22 cellular contexts compared by ENCODE assay signal in the genomic region with DNA sequence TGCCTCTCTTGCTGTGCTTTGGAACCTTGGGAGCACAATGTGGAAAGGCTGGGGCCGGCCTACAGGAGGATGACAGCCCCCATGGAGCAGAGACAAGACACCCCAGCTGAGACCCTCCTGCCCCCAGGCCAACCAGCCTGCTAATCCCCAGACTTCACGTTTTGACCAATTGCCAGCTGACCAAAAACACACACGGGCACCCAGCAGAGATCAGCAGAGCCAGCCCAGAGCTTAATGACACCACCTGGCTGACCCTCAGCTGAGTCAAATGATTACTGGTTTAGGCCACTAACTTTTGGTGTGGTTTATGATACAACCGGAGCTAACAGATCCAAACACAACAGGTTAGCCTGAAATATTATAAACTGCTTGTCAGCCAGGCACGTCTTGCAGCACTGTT.
"Had no signal": no experiment of that assay in that cellular context is flagged by ENCODE, and none has a peak within 500 bp of the region (broad histone marks: within the 10 kb centered on the region; RNA-seq: fewer than 3 reads in every experiment).

No MANE protein-coding gene starts in this region.

- H3K27me3 Mint-ChIP-seq: brain, progenitor cell of endocrine pancreas had no signal

- H3K36me3 Mint-ChIP-seq: activated naive CD8-positive, alpha-beta T cell treated with anti-CD3 and anti-CD28 coated beads for 36 hours; brain; natural killer cell treated with Interleukin-12 subunit alpha and Interleukin-12 subunit beta and Interleukin-15 and Interleukin-18, amount 100 ng/mL, for 72 hours had no signal

- DNase-seq: activated CD4-positive, alpha-beta T cell treated with anti-CD3 and anti-CD28 coated beads, Interleukin-2, amount 10 ng/mL, durations not matched to agents 7 days and 5 days; activated CD4-positive, CD25-positive, alpha-beta regulatory T cell; activated naive CD8-positive, alpha-beta T cell treated with anti-CD3 and anti-CD28 coated beads for 36 hours; amygdala; central memory CD4-positive, alpha-beta T cell; colonic mucosa; hippocampal formation; kidney; left lung; occipital lobe; stimulated activated CD4-positive, alpha-beta T cell treated with anti-CD3 and anti-CD28 coated beads, Interleukin-4, amount 100 ng/mL, for 4 hours; stimulated activated CD8-positive, alpha-beta memory T cell treated with anti-CD3 and anti-CD28 coated beads, Interleukin-4, amount 100 ng/mL, for 48 hours; stimulated activated naive CD8-positive, alpha-beta T cell treated with anti-CD3 and anti-CD28 coated beads, Interleukin-15, Interleukin-2, amounts not matched to agents 100 U/mL and 50 U/mL, for 24 hours; transverse colon had no signal

- H3K36me3 ChIP-seq: colonic mucosa, esophagus muscularis mucosa, left lung, right atrium auricular region, transverse colon had no signal

- H3K27me3 ChIP-seq: colonic mucosa, esophagus muscularis mucosa, left lung, right atrium auricular region, transverse colon had no signal

- H3K4me3 ChIP-seq: colonic mucosa, esophagus muscularis mucosa, left lung, right atrium auricular region, skin epidermis, transverse colon had no signal

- H3K4me1 ChIP-seq: colonic mucosa, esophagus muscularis mucosa, left lung had no signal

- FAIRE-seq: kidney, TTC549 had no signal

- H3K9me3 ChIP-seq: colonic mucosa, esophagus muscularis mucosa, left lung, right atrium auricular region, transverse colon had no signal

- H3K4me1 Mint-ChIP-seq: activated CD4-positive, alpha-beta T cell treated with anti-CD3 and anti-CD28 coated beads, Interleukin-2, amount 10 ng/mL, durations not matched to agents 7 days and 5 days; activated naive CD8-positive, alpha-beta T cell treated with anti-CD3 and anti-CD28 coated beads for 36 hours had no signal

- H3K27ac Mint-ChIP-seq: activated CD4-positive, alpha-beta T cell treated with anti-CD3 and anti-CD28 coated beads, Interleukin-2, amount 10 ng/mL, durations not matched to agents 7 days and 5 days; activated naive CD8-positive, alpha-beta T cell treated with anti-CD3 and anti-CD28 coated beads for 36 hours; activated T-helper 1 cell treated with anti-CD3 and anti-CD28 coated beads, Interleukin-12 subunit alpha, Interleukin-12 subunit beta, Interleukin-2, Interleukin-4 antibody, amounts not matched to agents 30 ng/mL and 10 ng/mL and 1 ng/mL, durations not matched to agents 14 hours and 24 hours and 36 hours; brain; natural killer cell treated with Interleukin-12 subunit alpha and Interleukin-12 subunit beta and Interleukin-15 and Interleukin-18, amount 100 ng/mL, for 72 hours; progenitor cell of endocrine pancreas had no signal

- H3K9me3 Mint-ChIP-seq: activated CD4-positive, alpha-beta T cell treated with anti-CD3 and anti-CD28 coated beads, Interleukin-2, amount 10 ng/mL, durations not matched to agents 7 days and 5 days; activated naive CD8-positive, alpha-beta T cell treated with anti-CD3 and anti-CD28 coated beads for 36 hours; activated T-helper 1 cell treated with anti-CD3 and anti-CD28 coated beads, Interleukin-12 subunit alpha, Interleukin-12 subunit beta, Interleukin-2, Interleukin-4 antibody, amounts not matched to agents 30 ng/mL and 10 ng/mL and 1 ng/mL, durations not matched to agents 14 hours and 24 hours and 36 hours; brain; natural killer cell treated with Interleukin-12 subunit alpha and Interleukin-12 subunit beta and Interleukin-15 and Interleukin-18, amount 100 ng/mL, for 72 hours had no signal

- H3K4me3 Mint-ChIP-seq: activated CD4-positive, alpha-beta T cell treated with anti-CD3 and anti-CD28 coated beads, Interleukin-2, amount 10 ng/mL, durations not matched to agents 7 days and 5 days; activated naive CD8-positive, alpha-beta T cell treated with anti-CD3 and anti-CD28 coated beads for 36 hours; activated T-helper 1 cell treated with anti-CD3 and anti-CD28 coated beads, Interleukin-12 subunit alpha, Interleukin-12 subunit beta, Interleukin-2, Interleukin-4 antibody, amounts not matched to agents 30 ng/mL and 10 ng/mL and 1 ng/mL, durations not matched to agents 14 hours and 24 hours and 36 hours; brain; natural killer cell treated with Interleukin-12 subunit alpha and Interleukin-12 subunit beta and Interleukin-15 and Interleukin-18, amount 100 ng/mL, for 72 hours had no signal

- ATAC-seq: left lung; natural killer cell treated with Interleukin-12 subunit alpha and Interleukin-12 subunit beta and Interleukin-15 and Interleukin-18, amount 100 ng/mL, for 72 hours had no signal

- H3K27ac ChIP-seq: colonic mucosa, esophagus muscularis mucosa, left lung, right atrium auricular region, skin epidermis had no signal
